Comparison of ENCODE assay signal across 21 cellular contexts in the genomic region with DNA sequence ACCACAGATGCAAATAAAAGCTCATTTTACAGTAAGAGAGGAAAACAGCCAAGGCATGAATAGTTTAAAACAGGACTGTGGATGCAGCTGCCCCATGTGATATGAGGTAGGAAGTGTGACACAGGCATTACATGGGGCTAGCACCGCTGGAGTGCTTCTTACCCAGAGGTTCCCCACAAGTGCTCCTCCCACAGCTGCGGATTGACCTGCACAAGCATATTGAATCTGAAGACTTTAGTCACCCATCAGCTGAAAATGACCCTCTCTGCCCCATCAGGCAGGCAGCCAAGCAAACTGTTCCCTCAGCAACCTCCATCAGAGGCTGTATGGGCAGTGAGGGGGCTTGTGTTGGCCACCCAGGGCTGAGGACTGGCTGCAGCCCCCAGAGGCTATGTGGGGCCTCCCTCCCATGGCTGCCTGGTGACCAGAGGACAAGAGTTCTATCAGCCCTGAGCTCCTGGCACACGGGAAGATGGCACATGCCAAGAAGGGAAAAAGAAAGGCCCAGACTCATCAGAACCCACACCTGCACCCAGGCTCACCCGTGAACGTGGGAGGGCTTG.
"Had no signal": no experiment of that assay in that cellular context is flagged by ENCODE, and none has a peak within 500 bp of the region (broad histone marks: within the 10 kb centered on the region; RNA-seq: fewer than 3 reads in every experiment).

No MANE protein-coding gene starts in this region.

- ATAC-seq: activated CD8-positive, alpha-beta T cell treated with anti-CD3 and anti-CD28 coated beads, Interleukin-2, amount 10 ng/mL, durations not matched to agents 7 days and 5 days; activated T-helper 17 cell treated with anti-CD3 and anti-CD28 coated beads, Interleukin-2, amount 50 U/mL, for 72 hours; left ventricle myocardium superior; natural killer cell treated with Interleukin-12 subunit alpha and Interleukin-12 subunit beta and Interleukin-15 and Interleukin-18, amount 100 ng/mL, for 72 hours; psoas muscle had no signal

- H3K36me3 ChIP-seq: ovary, right atrium auricular region, spleen, thyroid gland, uterus, WERI-Rb-1 had no signal

- H3K9me3 ChIP-seq: ovary, psoas muscle, right atrium auricular region, spleen, thyroid gland, uterus had no signal

- DNase-seq: activated CD4-positive, alpha-beta T cell treated with anti-CD3 and anti-CD28 coated beads, Interleukin-2, amount 10 ng/mL, durations not matched to agents 7 days and 5 days; activated CD4-positive, CD25-positive, alpha-beta regulatory T cell treated with anti-CD3 and anti-CD28 coated beads, Interleukin-2, amount 50 U/mL, for 72 hours; activated CD8-positive, alpha-beta T cell treated with anti-CD3 and anti-CD28 coated beads, Interleukin-2, amount 10 ng/mL, durations not matched to agents 7 days and 5 days; activated naive CD4-positive, alpha-beta T cell treated with anti-CD3 and anti-CD28 coated beads for 36 hours; activated T-cell treated with anti-CD3 and anti-CD28 coated beads, Interleukin-2, amount 50 U/mL, for 24 hours; amygdala; cerebellar nuclear complex; cortex of kidney; kidney glomerular epithelial cell; left ventricle myocardium superior; spleen; stimulated activated CD4-positive, alpha-beta T cell treated with anti-CD3 and anti-CD28 coated beads, Interleukin-4, amount 100 ng/mL, for 1 hour; stimulated activated naive CD4-positive, alpha-beta T cell; thyroid gland; WERI-Rb-1 had no signal

- H3K27ac ChIP-seq: ovary, psoas muscle, right atrium auricular region, spleen, uterus, WERI-Rb-1 had no signal

- H3K4me1 ChIP-seq: psoas muscle, right atrium auricular region, spleen, uterus had no signal

- H3K27me3 ChIP-seq: ovary, right atrium auricular region, spleen, thyroid gland, uterus had no signal

- H3K4me3 ChIP-seq: ovary, psoas muscle, right atrium auricular region, spleen, thyroid gland, uterus had no signal
